In the genomic region with DNA sequence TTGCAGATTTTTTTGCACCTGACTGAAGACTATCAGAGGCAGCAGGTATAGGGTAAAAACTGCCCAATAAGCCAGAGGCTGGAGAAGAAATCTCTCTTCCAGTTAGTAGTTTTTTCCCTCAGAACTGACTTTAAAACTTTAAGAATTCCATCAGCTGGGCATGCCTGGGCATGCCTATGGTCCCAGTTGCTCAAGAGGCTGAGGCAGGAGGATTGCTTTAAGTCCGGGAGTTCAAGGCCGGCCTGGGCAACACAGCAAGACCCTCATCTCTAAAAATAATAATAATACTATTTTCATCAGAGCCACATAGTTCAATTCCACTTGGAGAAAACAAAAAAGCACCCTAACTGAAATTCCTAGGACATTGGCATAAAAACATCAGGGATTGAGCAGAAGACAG, we compare ENCODE assay signal across 17 cellular contexts. TPM values are rescaled to one million over a fixed set of nuclear protein-coding genes. Genes with fewer than 3 reads are reported as not detected.
DNase-seq lines count a peak whose midpoint lies in the region; ATAC-seq and TF ChIP-seq lines count a peak whose summit lies in the region.
"Had no signal": no experiment of that assay in that cellular context is flagged by ENCODE, and none has a peak within 500 bp of the region (broad histone marks: within the 10 kb centered on the region; RNA-seq: fewer than 3 reads in every experiment).

No MANE protein-coding gene starts in this region.

- H3K27ac ChIP-seq in breast epithelium, result no peak overlapping the region
- peak overlapping the region; percentile 20; the same call in 1 of the 2 replicates for H3K27ac ChIP-seq in PC-9
- peak overlapping the region; percentile 13 for H3K27ac ChIP-seq in foreskin keratinocyte

- no peaks in the 10 kb centered on the region for H4K20me1 ChIP-seq in PC-9 (ENCODE audit: insufficient read depth)
- H4K20me1 ChIP-seq: BLaER1 treated with 17β-estradiol and CSF1 and Interleukin-3, amounts not matched to agents 10 nM and 100 nM had no signal

- H3K4me3 ChIP-seq in breast epithelium, result no peak overlapping the region
- H3K4me3 ChIP-seq in PC-9, result no peak overlapping the region
- no peak overlapping the region for H3K4me3 ChIP-seq in HAP-1
- H3K4me3 ChIP-seq: BLaER1 treated with 17β-estradiol and CSF1 and Interleukin-3, amounts not matched to agents 10 nM and 100 nM had no signal

- H3K9me3 Mint-ChIP-seq in MCF 10A (ENCODE audit: unreplicated experiment), result no peaks in the 10 kb centered on the region
- H3K9me3 Mint-ChIP-seq: CD8-positive, alpha-beta T cell had no signal

- CTCF ChIA-PET in MCF 10A (lab: Yijun Ruan, JAX), result no interaction called here
- CTCF ChIA-PET in PC-9 (lab: Charles Lee), result no interaction called here

- ATAC-seq in foreskin keratinocyte (no peak), HG03097 (IDR thresholded peaks at IDR 0.05; ENCODE audit: low FRiP score, unreplicated experiment) (no peak)
- ATAC-seq: CD8-positive, alpha-beta T cell had no signal

- no peaks in the 10 kb centered on the region for H3K9me2 ChIP-seq in PC-9 (ENCODE audit: insufficient read depth)

- DNase-seq in MCF 10A (ENCODE audit: unreplicated experiment) (peak; percentile 8), breast epithelium (ENCODE audit: low spot score in 2 of 2) (no peak), PC-9 (no peak), foreskin keratinocyte (no peak), HAP-1 (ENCODE audit: low spot score in 2 of 2) (no peak), 8988T (no peak)
- DNase-seq: CD8-positive, alpha-beta T cell; DMS53; H7; NCI-H1417 treated with DMSO at 0.1 percent for 48 hours; NCI-H187 treated with DMSO at 0.1 percent for 48 hours; NCI-H2227 treated with DMSO at 0.1 percent for 48 hours; NCI-H510A treated with DMSO at 0.1 percent for 48 hours; NCI-H774; SHP77 treated with DMSO at 0.1 percent for 48 hours had no signal

- H3K27ac Mint-ChIP-seq in MCF 10A (ENCODE audit: low read depth, unreplicated experiment), result no peak overlapping the region
- H3K27ac Mint-ChIP-seq: CD8-positive, alpha-beta T cell had no signal

- BruUV-seq in MCF 10A (replicated peaks; lab: Mats Ljungman, UMichigan) (no TSS peak), PC-9 (replicated peaks; lab: Mats Ljungman, UMichigan) (no TSS peak)

- H3K9me3 ChIP-seq in breast epithelium (no peaks in the 10 kb centered on the region), PC-9 (ENCODE audit: insufficient read depth, low read depth) (no peaks in the 10 kb centered on the region), HAP-1 (no peaks in the 10 kb centered on the region)
- H3K9me3 ChIP-seq: BLaER1 treated with 17β-estradiol and CSF1 and Interleukin-3, amounts not matched to agents 10 nM and 100 nM had no signal

- no peak overlapping the region for H2AFZ ChIP-seq in PC-9

- H3K27me3 ChIP-seq in breast epithelium (no peaks in the 10 kb centered on the region), PC-9 (ENCODE audit: insufficient read depth, low read depth) (no peaks in the 10 kb centered on the region), foreskin keratinocyte (no peaks in the 10 kb centered on the region), HAP-1 (ENCODE audit: low read depth) (no peaks in the 10 kb centered on the region)
- H3K27me3 ChIP-seq: BLaER1 treated with 17β-estradiol and CSF1 and Interleukin-3, amounts not matched to agents 10 nM and 100 nM had no signal

- H3K4me3 Mint-ChIP-seq in MCF 10A (ENCODE audit: unreplicated experiment), result no peak overlapping the region
- H3K4me3 Mint-ChIP-seq: CD8-positive, alpha-beta T cell had no signal

- H3K27me3 Mint-ChIP-seq in MCF 10A (ENCODE audit: insufficient read depth, unreplicated experiment), result no peaks in the 10 kb centered on the region

- H3K36me3 Mint-ChIP-seq in MCF 10A (ENCODE audit: insufficient read depth, unreplicated experiment), result no peaks in the 10 kb centered on the region

- TF ChIP-seq CTCF in MCF 10A (IDR thresholded peaks at IDR 0.05; ENCODE audit: unreplicated experiment), result no peak
- no peak for TF ChIP-seq CTCF in breast epithelium (IDR thresholded peaks at IDR 0.05)
- no peak for TF ChIP-seq CTCF in PC-9 (conservative IDR thresholded peaks at IDR 0.05)
- no peak for TF ChIP-seq CTCF in foreskin keratinocyte (conservative IDR thresholded peaks at IDR 0.05)

- H3K4me2 ChIP-seq in PC-9, result no peak overlapping the region
- H3K4me2 ChIP-seq: BLaER1 treated with 17β-estradiol and CSF1 and Interleukin-3, amounts not matched to agents 10 nM and 100 nM had no signal

- in situ Hi-C loops in HAP-1 (cut with MboI; ENCODE audit: low sequenced_read_pairs), result no loop called here

- H3K36me3 ChIP-seq in breast epithelium (no peaks in the 10 kb centered on the region), PC-9 (ENCODE audit: low read depth) (0 out of 2 replicates have a peak, but pooled peaks cover 4% of the 10 kb centered on the region), HAP-1 (replicated peaks) (peaks cover 6% of the 10 kb centered on the region)

- H3K79me2 ChIP-seq in PC-9 (ENCODE audit: low read depth), result no peaks in the 10 kb centered on the region

- H3K4me1 ChIP-seq in breast epithelium (no peaks in the 10 kb centered on the region), PC-9 (replicated peaks; ENCODE audit: insufficient read depth) (peaks cover 60% of the 10 kb centered on the region), foreskin keratinocyte (peaks cover 45% of the 10 kb centered on the region), HAP-1 (no peaks in the 10 kb centered on the region)

- intact Hi-C loops in MCF 10A (cut with micrococcal nuclease), result no loop called here
- intact Hi-C loops in breast epithelium (cut with DNase I; ENCODE audit: low total_unique reads), result no loop called here
- intact Hi-C loops in PC-9 (cut with micrococcal nuclease; ENCODE audit: unreplicated experiment), result no loop called here

- H3F3A ChIP-seq in PC-9 (ENCODE audit: insufficient read depth, low read depth), result peaks cover 43% of the 10 kb centered on the region

- POLR2A ChIA-PET in MCF 10A (lab: Yijun Ruan, JAX) (interaction anchor here (1.3 kb wide), 1 partner anchor 19 kb away, joined by 3 read pairs; no protein-coding TSS in a partner anchor), PC-9 (lab: Charles Lee; ENCODE audit: unreplicated experiment) (no interaction called here)

- no peak for TF ChIP-seq POLR2A in breast epithelium (IDR thresholded peaks at IDR 0.05)

- peaks cover 12% of the 10 kb centered on the region for H3K4me1 Mint-ChIP-seq in MCF 10A (ENCODE audit: insufficient read depth, unreplicated experiment)

RNA-seq across cellular contexts. Expression of a gene that starts 30.3 kb away (rescaled TPM):
- 1.6 and 2.0 TPM in 2 replicates for total RNA-seq in MCF 10A (2022)
- total RNA-seq in breast epithelium, result 10 to 100 TPM in 2 of 3 donors, 1 to 10 TPM in 1; 6.4 to 17.3 (median 13.1) TPM
- total RNA-seq in PC-9 (2021), result 16.5 and 23.2 TPM in 2 replicates
- total RNA-seq in foreskin keratinocyte, result 2.5 and 3.2 TPM in 2 replicates
- polyA plus RNA-seq in foreskin keratinocyte, result 1.1 and 1.9 TPM in 2 replicates

Comparison
In these comparisons a context has a peak if more than half of its experiments do, and no peak if none do; other contexts are left out.
1. H3K27ac ChIP-seq: peak in PC-9 (single experiment) and foreskin keratinocyte (single experiment); none in breast epithelium (0 of 2).